In the genomic region with DNA sequence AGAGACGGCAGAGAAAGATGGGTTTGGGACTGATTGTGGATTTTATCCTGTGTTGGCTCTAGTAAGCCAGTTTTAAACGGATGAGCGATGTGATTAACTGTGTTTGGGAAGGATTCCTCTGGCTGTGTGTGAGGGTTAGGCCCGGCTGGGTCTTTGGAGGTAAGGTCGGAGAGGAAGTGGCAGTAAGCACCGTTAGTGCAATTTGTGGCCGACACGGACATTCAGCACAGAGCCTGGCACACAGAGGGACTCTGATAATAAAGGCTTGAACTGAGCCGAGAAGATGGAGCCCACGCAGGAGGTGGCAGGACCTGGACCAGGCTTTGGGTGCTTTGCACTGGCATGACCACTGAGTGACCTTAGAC, we compare ENCODE assay signal across 8 cellular contexts. TPM values are rescaled to one million over a fixed set of nuclear protein-coding genes. Genes with fewer than 3 reads are reported as not detected.
DNase-seq lines count a peak whose midpoint lies in the region; ATAC-seq and TF ChIP-seq lines count a peak whose summit lies in the region.

No MANE protein-coding gene starts in this region.

- peaks cover 43% of the 10 kb centered on the region for H3K4me1 ChIP-seq in body of pancreas
- peaks cover 21% of the 10 kb centered on the region for H3K4me1 ChIP-seq in mesodermal cell (ENCODE audit: control insufficient read depth, insufficient read depth, low read length, poor library complexity, severe bottlenecking)

- H3K27me3 ChIP-seq in body of pancreas, result no peaks in the 10 kb centered on the region

- TF ChIP-seq CTCF in 22Rv1 (IDR thresholded peaks at IDR 0.05), result no peak
- TF ChIP-seq CTCF in body of pancreas (IDR thresholded peaks at IDR 0.05), result no peak

- H3K4me3 ChIP-seq in body of pancreas (no peak overlapping the region), mesodermal cell (ENCODE audit: extremely low read depth, insufficient read depth, low read length, poor library complexity, severe bottlenecking) (peak overlapping the region; percentile 82)

- ATAC-seq in HG02870 (IDR thresholded peaks at IDR 0.05; ENCODE audit: unreplicated experiment) (peak; percentile 0), body of pancreas (no peak)

- intact Hi-C loops in body of pancreas (cut with DNase I), result no loop called here

- 16 to 23% methylated on average over 10 of the region's 10 CpGs for WGBS in body of pancreas, 2 donors
- 65 to 67% methylated on average over 10 of the region's 10 CpGs for WGBS in mesodermal cell (ENCODE audit: insufficient coverage in 2 of 2), 2 experiments

- peak overlapping the region; percentile 96 for H3K27ac ChIP-seq in 22Rv1
- H3K27ac ChIP-seq in body of pancreas, result peak overlapping the region; percentile 91 to 98 (median 93)
- no peak overlapping the region for H3K27ac ChIP-seq in mesodermal cell (ENCODE audit: low read depth, low read length, severe bottlenecking)

- TF ChIP-seq POLR2A in body of pancreas (IDR thresholded peaks at IDR 0.05), result no peak

- no peak for DNase-seq in body of pancreas
- no peak for DNase-seq in NCI-H446 treated with DMSO at 0.1 percent for 48 hours (lab: John Stamatoyannopoulos, UW)
- DNase-seq in NCI-H1694 treated with DMSO at 0.1 percent for 48 hours (lab: John Stamatoyannopoulos, UW), result no peak
- DNase-seq in NCI-H2107 (lab: John Stamatoyannopoulos, UW), result no peak
- DNase-seq in AG20443 (ENCODE audit: low spot score), result no peak

- no peaks in the 10 kb centered on the region for H3K36me3 ChIP-seq in body of pancreas (replicated peaks in 1 of 2; ENCODE audit: insufficient read depth in 1 of 2, low read depth in 2 of 2)
- H3K36me3 ChIP-seq in mesodermal cell (ENCODE audit: control insufficient read depth, insufficient read depth, low read length), result peaks cover 28% of the 10 kb centered on the region

- no peaks in the 10 kb centered on the region for H3K9me3 ChIP-seq in body of pancreas
- no peaks in the 10 kb centered on the region for H3K9me3 ChIP-seq in mesodermal cell (ENCODE audit: control insufficient read depth, low read length)

RNA-seq across cellular contexts. Expression of a gene that starts 1.3 kb away (rescaled TPM):
- 10 to 100 TPM; 39.7 to 56.4 TPM for total RNA-seq in body of pancreas
- polyA plus RNA-seq in mesodermal cell (2013, experiment 1 of 2), result 54.2 TPM
- polyA plus RNA-seq in mesodermal cell (2013, experiment 2 of 2), result 46.8 TPM

RNA-seq across cellular contexts. Expression of a gene that starts 21.1 kb away (rescaled TPM):
- total RNA-seq in body of pancreas, result 10 to 100 TPM; 22.8 to 27.4 TPM
- 96.7 TPM for polyA plus RNA-seq in mesodermal cell (2013, experiment 1 of 2)
- polyA plus RNA-seq in mesodermal cell (2013, experiment 2 of 2), result 83.5 TPM

RNA-seq across cellular contexts. Expression of a gene that starts 38.2 kb away (rescaled TPM):
- total RNA-seq in body of pancreas, result not detected
- polyA plus RNA-seq in mesodermal cell (2013, experiment 1 of 2), result 5.8 TPM
- 4.0 TPM for polyA plus RNA-seq in mesodermal cell (2013, experiment 2 of 2)

RNA-seq across cellular contexts. Expression of a gene that starts 54.4 kb away (rescaled TPM):
- total RNA-seq in body of pancreas, result 1 to 10 TPM; 3.0 to 4.4 TPM
- 8.0 TPM for polyA plus RNA-seq in mesodermal cell (2013, experiment 1 of 2)
- 8.1 TPM for polyA plus RNA-seq in mesodermal cell (2013, experiment 2 of 2)
